In the genomic region with DNA sequence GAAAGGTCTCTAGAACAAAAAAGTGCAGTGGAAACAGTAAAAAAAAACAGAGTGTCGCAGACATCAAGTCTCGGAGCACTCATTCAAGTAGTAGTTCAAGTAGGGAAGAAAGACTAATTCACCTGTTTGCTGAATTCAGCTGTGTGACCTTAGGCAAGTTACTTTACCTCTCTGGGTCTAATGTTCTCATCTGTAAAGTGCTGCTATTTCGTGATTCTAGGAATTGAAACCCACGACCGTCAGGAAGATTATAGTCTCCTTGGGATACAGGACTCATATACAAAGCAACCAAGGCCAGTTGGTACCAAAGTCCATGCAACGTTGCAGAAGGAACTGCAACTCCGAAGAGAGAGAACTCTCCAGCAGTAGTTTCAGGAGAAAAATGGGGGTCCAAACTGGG, we compare ENCODE assay signal across 2 cellular contexts.
A peak's percentile ranks its signal among the peaks of the same experiment; 100 is the strongest.
TF ChIP-seq lines count a peak whose summit lies in the region.

No MANE protein-coding gene starts in this region.

TF ChIP-seq in HEK293, 187 proteins besides CTCF, POLR2A, EP300 and RAD21 (continued from another document):
- peak; percentile 44; the same call in 1 of the 2 replicates for TF ChIP-seq ZNF768 (tag by site-specific recombination; IDR thresholded peaks at IDR 0.05)

TF ChIP-seq in K562, 482 proteins besides CTCF, POLR2A, EP300 and RAD21 (continued from another document):
- TF ChIP-seq ZFP36 (IDR thresholded peaks at IDR 0.05; ENCODE audit: low read depth, low read length, partially characterized antibody) = peak; percentile 63
- peak; percentile 54 for TF ChIP-seq RBM25 (IDR thresholded peaks at IDR 0.05; ENCODE audit: low read depth, low read length, severe bottlenecking)
